In genomic region chr3:194800014-194800413, GRCh38 we compare ENCODE assay signal across 15 cellular contexts.
"Had no signal": no experiment of that assay in that cellular context is flagged by ENCODE, and none has a peak within 500 bp of the region (broad histone marks: within the 10 kb centered on the region; RNA-seq: fewer than 3 reads in every experiment).

No MANE protein-coding gene starts in this region.

- DNase-seq: colonic mucosa; dermis blood vessel endothelial cell; left ventricle myocardium superior; lower lobe of right lung; natural killer cell; stimulated activated CD4-positive, alpha-beta T cell treated with anti-CD3 and anti-CD28 coated beads, Interleukin-2, amount 100 ng/mL, for 24 hours; stimulated activated CD4-positive, alpha-beta T cell treated with anti-CD3 and anti-CD28 coated beads, Interleukin-4, amount 100 ng/mL, for 24 hours; stimulated activated naive CD8-positive, alpha-beta T cell treated with anti-CD3 and anti-CD28 coated beads, Interleukin-15, Interleukin-2, amounts not matched to agents 100 U/mL and 50 U/mL, for 24 hours; substantia nigra; testis; tibial artery had no signal

- H3K9me3 ChIP-seq: colonic mucosa, lower lobe of right lung, right lobe of liver, testis had no signal

- H3K4me1 ChIP-seq: colonic mucosa, lower lobe of right lung, parathyroid adenoma, right lobe of liver, testis, tibial artery had no signal

- H3K4me3 ChIP-seq: colonic mucosa, lower lobe of right lung, right lobe of liver, smooth muscle cell, testis, tibial artery had no signal

- H3K27ac ChIP-seq: colonic mucosa, lower lobe of right lung, parathyroid adenoma, right lobe of liver, testis, tibial artery had no signal

- H3K27me3 ChIP-seq: colonic mucosa, right lobe of liver, testis had no signal

- H3K36me3 ChIP-seq: colonic mucosa, lower lobe of right lung, right lobe of liver, tibial artery had no signal

- ATAC-seq: left ventricle myocardium superior; lower lobe of right lung; natural killer cell; right lobe of liver; stimulated activated memory B cell treated with anti-CD40 and anti-IgM and Interleukin-4, amounts not matched to agents 10 μg/mL and 1 μg/mL and 100 μg/mL, for 72 hours; stimulated activated naive CD8-positive, alpha-beta T cell treated with anti-CD3 and anti-CD28 coated beads, Interleukin-15, Interleukin-2, amounts not matched to agents 100 U/mL and 50 U/mL, for 24 hours had no signal
